ENCODE assay signal across 1 cellular context in the genomic region with DNA sequence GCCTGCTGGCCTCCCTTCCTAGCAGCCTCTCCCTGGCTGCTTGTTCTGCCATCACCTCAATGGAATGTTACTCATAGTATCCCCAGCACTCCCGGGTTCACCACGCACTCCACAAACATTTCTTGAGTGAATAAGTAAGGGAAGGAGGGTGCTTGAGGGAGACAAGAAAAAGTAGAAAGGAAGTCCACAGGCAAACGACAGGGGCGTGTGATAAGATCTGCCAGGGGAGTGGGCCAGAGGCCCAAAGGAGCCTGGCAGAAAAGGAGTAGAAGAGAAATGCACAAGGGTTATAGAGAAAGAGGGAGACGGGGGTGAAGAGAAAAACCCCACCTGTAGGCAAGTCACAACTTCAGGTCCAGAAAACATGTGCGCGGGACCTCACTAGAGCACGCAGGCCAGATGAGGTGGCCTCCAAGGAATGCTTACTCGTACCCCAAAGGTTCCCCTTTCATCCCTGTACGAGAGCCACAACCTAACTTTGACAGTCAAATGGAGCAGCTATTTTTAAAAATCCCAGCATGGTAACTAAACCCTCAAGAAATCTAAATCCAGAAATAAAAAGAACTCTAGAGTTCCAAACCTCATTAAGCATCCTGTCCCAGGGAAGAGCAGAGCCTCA.
TF ChIP-seq lines count a peak whose summit lies in the region.

No MANE protein-coding gene starts in this region.

TF ChIP-seq in WTC11, 78 proteins besides CTCF, POLR2A, EP300 and RAD21 (continued from another document):
- TF ChIP-seq, protein P1, sequence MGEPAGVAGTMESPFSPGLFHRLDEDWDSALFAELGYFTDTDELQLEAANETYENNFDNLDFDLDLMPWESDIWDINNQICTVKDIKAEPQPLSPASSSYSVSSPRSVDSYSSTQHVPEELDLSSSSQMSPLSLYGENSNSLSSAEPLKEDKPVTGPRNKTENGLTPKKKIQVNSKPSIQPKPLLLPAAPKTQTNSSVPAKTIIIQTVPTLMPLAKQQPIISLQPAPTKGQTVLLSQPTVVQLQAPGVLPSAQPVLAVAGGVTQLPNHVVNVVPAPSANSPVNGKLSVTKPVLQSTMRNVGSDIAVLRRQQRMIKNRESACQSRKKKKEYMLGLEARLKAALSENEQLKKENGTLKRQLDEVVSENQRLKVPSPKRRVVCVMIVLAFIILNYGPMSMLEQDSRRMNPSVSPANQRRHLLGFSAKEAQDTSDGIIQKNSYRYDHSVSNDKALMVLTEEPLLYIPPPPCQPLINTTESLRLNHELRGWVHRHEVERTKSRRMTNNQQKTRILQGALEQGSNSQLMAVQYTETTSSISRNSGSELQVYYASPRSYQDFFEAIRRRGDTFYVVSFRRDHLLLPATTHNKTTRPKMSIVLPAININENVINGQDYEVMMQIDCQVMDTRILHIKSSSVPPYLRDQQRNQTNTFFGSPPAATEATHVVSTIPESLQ (CRISPR knock-in tag; IDR thresholded peaks at IDR 0.05): no peak
- TF ChIP-seq SMAD3 (CRISPR knock-in tag; IDR thresholded peaks at IDR 0.05; ENCODE audit: borderline replicate concordance) (no peak), EMX1 (CRISPR knock-in tag; IDR thresholded peaks at IDR 0.05) (no peak), CREB1 (CRISPR knock-in tag; IDR thresholded peaks at IDR 0.05) (no peak), NR3C1 (CRISPR knock-in tag; conservative IDR thresholded peaks at IDR 0.05; ENCODE audit: low read depth) (no peak), ZBTB21 (CRISPR knock-in tag; IDR thresholded peaks at IDR 0.05; ENCODE audit: borderline replicate concordance) (no peak)
TF ChIP-seq in WTC11: peak in this region for 0.
